In the genomic region with DNA sequence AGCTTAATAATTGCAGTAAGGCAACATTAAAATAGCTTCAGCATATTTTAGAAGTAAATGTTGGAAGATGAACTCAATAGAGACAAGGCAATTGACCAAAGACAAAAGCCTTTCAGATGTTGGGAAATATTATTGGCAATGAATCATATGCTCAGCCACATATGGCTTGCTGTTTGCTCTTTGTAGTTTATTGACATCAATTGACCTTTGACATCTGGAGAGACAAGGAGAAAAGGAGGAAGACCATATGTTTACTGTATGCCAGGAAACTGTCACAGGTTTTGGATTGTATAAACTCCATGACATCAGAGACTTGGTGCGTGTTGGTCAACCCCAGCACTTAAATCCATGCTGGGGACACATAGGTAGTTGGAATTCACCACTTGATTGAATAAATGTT, we compare ENCODE assay signal across 14 cellular contexts.
A peak's percentile ranks its signal among the peaks of the same experiment; 100 is the strongest.
DNase-seq lines count a peak whose midpoint lies in the region; ATAC-seq and TF ChIP-seq lines count a peak whose summit lies in the region.
"Had no signal": no experiment of that assay in that cellular context is flagged by ENCODE, and none has a peak within 500 bp of the region (broad histone marks: within the 10 kb centered on the region; RNA-seq: fewer than 3 reads in every experiment).

No MANE protein-coding gene starts in this region.

- H3K79me2 ChIP-seq in fibroblast of lung (ENCODE audit: control insufficient read depth, insufficient read depth, low read length) = no peaks in the 10 kb centered on the region

- H3K27me3 ChIP-seq in fibroblast of lung (ENCODE audit: control insufficient read depth, insufficient read depth, low read length) = no peaks in the 10 kb centered on the region
- H3K27me3 ChIP-seq in rectal smooth muscle tissue (ENCODE audit: control insufficient read depth, insufficient read depth, low read length) = no peaks in the 10 kb centered on the region
- no peaks in the 10 kb centered on the region for H3K27me3 ChIP-seq in H7 (ENCODE audit: control insufficient read depth, insufficient read depth, low read length)
- H3K27me3 ChIP-seq: testis had no signal

- DNase-seq in DMS53 (lab: John Stamatoyannopoulos, UW) = peak; percentile 81
- peak; percentile 36 for DNase-seq in NB4 (ENCODE audit: low read depth)
- peak in 1 of 2 donors; percentile 66 for DNase-seq in fibroblast of lung (ENCODE audit: low read depth in 2 of 2)
- no peak for DNase-seq in HUDEP-2 (lab: John Stamatoyannopoulos, UW; ENCODE audit: unreplicated experiment in 76 of 76)
- no peak for DNase-seq in KBM-7
- no peak for DNase-seq in H7
- DNase-seq: activated CD4-positive, alpha-beta T cell treated with anti-CD3 and anti-CD28 coated beads, Interleukin-2, amount 10 ng/mL, durations not matched to agents 24 days and 14 days; activated naive CD8-positive, alpha-beta T cell treated with anti-CD3 and anti-CD28 coated beads, Interleukin-2, amount 10 ng/mL, durations not matched to agents 7 days and 5 days; Kasumi-1; NCI-H187 treated with DMSO at 0.1 percent for 48 hours; T-helper 9 cell; testis had no signal

- no peaks in the 10 kb centered on the region for H3K36me3 ChIP-seq in fibroblast of lung (ENCODE audit: control insufficient read depth, insufficient read depth, low read length)
- H3K36me3 ChIP-seq in rectal smooth muscle tissue (ENCODE audit: control insufficient read depth, insufficient read depth, low read length) = no peaks in the 10 kb centered on the region
- H3K36me3 ChIP-seq in H7 (replicated peaks; ENCODE audit: control insufficient read depth, insufficient read depth, low read length) = no peaks in the 10 kb centered on the region

- no peaks in the 10 kb centered on the region for H3K9me3 ChIP-seq in fibroblast of lung (ENCODE audit: control insufficient read depth, insufficient read depth, low read depth, low read length)
- H3K9me3 ChIP-seq: testis had no signal

- no peak for ATAC-seq in GM19023 (IDR thresholded peaks at IDR 0.05; ENCODE audit: unreplicated experiment)

- no peaks in the 10 kb centered on the region for H4K20me1 ChIP-seq in fibroblast of lung (ENCODE audit: control insufficient read depth, extremely low read depth, insufficient read depth, low read length)

- H3K27ac ChIP-seq in fibroblast of lung (ENCODE audit: insufficient read depth, low read length) = peak overlapping the region; percentile 78
- peak overlapping the region; percentile 49 for H3K27ac ChIP-seq in rectal smooth muscle tissue (ENCODE audit: low read depth, low read length)

- H3K4me3 ChIP-seq in NB4 (ENCODE audit: low read depth, low read length) = no peak overlapping the region
- H3K4me3 ChIP-seq in fibroblast of lung (replicated peaks in 1 of 4; ENCODE audit: control extremely low read depth in 1 of 4, insufficient read depth in 1 of 4, low read depth in 3 of 4, low read length in 4 of 4) = peak overlapping the region in 2 of 4 experiments; percentile 6 to 20
- no peak overlapping the region for H3K4me3 ChIP-seq in rectal smooth muscle tissue (ENCODE audit: low read length)
- H3K4me3 ChIP-seq in H7 (ENCODE audit: insufficient read depth, low read depth, low read length) = no peak overlapping the region
- H3K4me3 ChIP-seq: testis had no signal

- peaks cover 10% of the 10 kb centered on the region for H3K4me1 ChIP-seq in fibroblast of lung (ENCODE audit: control insufficient read depth, extremely low read depth, insufficient read depth, low read length)
- H3K4me1 ChIP-seq in rectal smooth muscle tissue (ENCODE audit: control insufficient read depth, insufficient read depth, low read length) = no peaks in the 10 kb centered on the region

- no peak for TF ChIP-seq POLR2A in NB4 (IDR thresholded peaks at IDR 0.05; ENCODE audit: extremely low read depth, insufficient read length)

- H3K9ac ChIP-seq in fibroblast of lung (ENCODE audit: insufficient read depth, low read length) (no peak overlapping the region), rectal smooth muscle tissue (ENCODE audit: low read length) (no peak overlapping the region)

- peak overlapping the region; percentile 61 for H3K4me2 ChIP-seq in fibroblast of lung (ENCODE audit: extremely low read depth, insufficient read depth, low read length)

- H2AFZ ChIP-seq in fibroblast of lung (ENCODE audit: low read length) = peak overlapping the region; percentile 57

- TF ChIP-seq CTCF in NB4 (IDR thresholded peaks at IDR 0.05; ENCODE audit: low read depth, low read length) = no peak
- no peak for TF ChIP-seq CTCF in fibroblast of lung (conservative IDR thresholded peaks at IDR 0.05 in 1 of 2, IDR thresholded peaks at IDR 0.05 in 1 of 2; ENCODE audit: low read depth in 1 of 2, low read length in 2 of 2)

- in situ Hi-C loops in KBM-7 (cut with MboI; ENCODE audit: low pct_unique_long_range_greater_than_20kb, low sequenced_read_pairs) = no loop called here

Comparison
In these comparisons a context has a peak if more than half of its experiments do, and no peak if none do; other contexts are left out.
1. DNase-seq: peak in DMS53 (single experiment) and NB4 (single experiment); none in HUDEP-2 (0 of 76), KBM-7 (single experiment) and H7 (single experiment).